20 cellular contexts compared by ENCODE assay signal in the genomic region with DNA sequence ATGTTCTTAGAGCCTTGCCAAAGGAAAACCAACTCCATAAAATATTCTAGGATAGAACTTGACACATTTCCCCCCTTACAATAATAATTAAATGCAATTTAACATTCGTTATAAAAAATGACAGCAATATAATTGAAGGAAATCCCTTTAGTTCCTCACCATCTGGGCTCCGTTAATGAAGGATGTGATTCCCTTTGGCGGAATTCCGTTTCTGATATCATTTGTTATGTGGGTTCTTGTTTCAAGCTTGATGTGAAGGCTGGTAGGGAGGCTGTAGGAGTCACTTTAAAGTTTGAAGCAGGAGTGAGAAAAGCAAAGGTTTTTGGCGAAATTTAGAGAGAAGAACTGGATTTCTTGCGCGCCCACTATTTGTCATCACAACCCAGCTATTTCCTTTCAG. TPM values are rescaled to one million over a fixed set of nuclear protein-coding genes. Genes with fewer than 3 reads are reported as not detected.
DNase-seq lines count a peak whose midpoint lies in the region; TF ChIP-seq lines count a peak whose summit lies in the region.
"Had no signal": no experiment of that assay in that cellular context is flagged by ENCODE, and none has a peak within 500 bp of the region (broad histone marks: within the 10 kb centered on the region; RNA-seq: fewer than 3 reads in every experiment).

No MANE protein-coding gene starts in this region.

- DNase-seq in dermis blood vessel endothelial cell (peak; percentile 71), glomerular endothelial cell (ENCODE audit: extremely low read depth, low read depth, low spot score) (peak; percentile 88), putamen (ENCODE audit: low spot score) (peak; percentile 50), NCI-H345 treated with DMSO at 0.1 percent for 48 hours (lab: John Stamatoyannopoulos, UW; ENCODE audit: unreplicated experiment) (no peak), DMS79 treated with DMSO at 0.1 percent for 48 hours (lab: John Stamatoyannopoulos, UW) (no peak), transverse colon (no peak)
- DNase-seq: ACHN; BE2C; C1 segment of cervical spinal cord; CD4-positive, CD25-positive, alpha-beta regulatory T cell; CD8-positive, alpha-beta memory T cell; COR-L47; DMS 273 treated with DMSO at 0.1 percent for 48 hours; DMS53; GOT3; H7; HFFc6; IMR-90 had no signal

- WGBS in transverse colon (ENCODE audit: low coverage in 1 of 2), 2 donors: 76 to 79% methylated on average over 7 of the region's 7 CpGs

- H3K4me1 ChIP-seq in transverse colon: peaks cover 0 to 4% (median 0%) of the 10 kb centered on the region in 4 donors
- H3K4me1 ChIP-seq: BE2C had no signal

- no peak for TF ChIP-seq CTCF in transverse colon (IDR thresholded peaks at IDR 0.05)

- H3K27ac ChIP-seq in transverse colon: no peak overlapping the region
- H3K27ac ChIP-seq: HL-60 had no signal

- in situ Hi-C loops in transverse colon (cut with MboI; ENCODE audit: low pct_ligation_motif_present in 1 of 4, low pct_unique_long_range_greater_than_20kb in 1 of 4, low sequenced_read_pairs in 3 of 4): no loop called here

- H3K4me3 ChIP-seq in transverse colon: no peak overlapping the region

- no peaks in the 10 kb centered on the region for H3K36me3 ChIP-seq in transverse colon
- H3K36me3 ChIP-seq: BE2C had no signal

- TF ChIP-seq POLR2A in transverse colon (IDR thresholded peaks at IDR 0.05): no peak

- intact Hi-C loops in transverse colon (cut with DNase I; ENCODE audit: low total_unique reads): no loop called here

- H3K9me3 ChIP-seq in transverse colon: no peaks in the 10 kb centered on the region
- H3K9me3 ChIP-seq: BE2C had no signal

- H3K27me3 ChIP-seq in transverse colon: peaks cover 26% of the 10 kb centered on the region

- no peak for TF ChIP-seq EP300 in transverse colon (IDR thresholded peaks at IDR 0.05; ENCODE audit: low read depth)

RNA-seq across cellular contexts. Expression of a gene that starts 4.0 kb away (rescaled TPM):
- 0.17 and 0.19 TPM in 2 replicates for total RNA-seq in dermis blood vessel endothelial cell
- total RNA-seq in glomerular endothelial cell: 23.9 and 24.1 TPM in 2 replicates
- total RNA-seq in transverse colon: 1 to 10 TPM in 1 of 4 donors, under 1 TPM in 2, not detected in 1; 0.40 to 1.9 (median 0.41) TPM
- total RNA-seq: CD4-positive, CD25-positive, alpha-beta regulatory T cell; CD8-positive, alpha-beta memory T cell; HFFc6; HT1080; IMR-90 had no signal

Comparison
In these comparisons a context has a peak if more than half of its experiments do, and no peak if none do; other contexts are left out.
1. DNase-seq: peak in dermis blood vessel endothelial cell (single experiment), glomerular endothelial cell (single experiment) and putamen (single experiment); none in NCI-H345 treated with DMSO at 0.1 percent for 48 hours (single experiment), DMS79 treated with DMSO at 0.1 percent for 48 hours (single experiment) and transverse colon (single experiment).